26 cellular contexts compared by ENCODE assay signal in the genomic region with DNA sequence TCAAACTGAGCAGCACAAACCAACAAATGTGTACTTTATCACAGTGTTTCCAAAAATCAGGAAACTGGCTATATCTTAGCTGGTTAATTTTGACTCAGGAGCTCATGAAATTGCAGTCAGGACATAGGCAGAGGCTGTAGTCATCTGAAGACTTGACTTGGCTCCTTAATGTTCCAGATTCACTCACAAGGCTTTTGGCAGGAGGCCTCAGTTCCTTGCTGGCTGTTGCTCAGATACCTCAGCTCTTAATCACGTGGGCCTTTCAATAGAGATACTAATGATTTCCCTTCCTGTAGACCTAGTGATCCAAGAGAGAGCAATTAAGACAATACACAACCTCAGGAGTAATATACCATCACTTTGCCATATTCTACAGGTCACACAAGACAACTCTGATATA.
DNase-seq lines count a peak whose midpoint lies in the region; ATAC-seq, FAIRE-seq and TF ChIP-seq lines count a peak whose summit lies in the region.
"Had no signal": no experiment of that assay in that cellular context is flagged by ENCODE, and none has a peak within 500 bp of the region (broad histone marks: within the 10 kb centered on the region; RNA-seq: fewer than 3 reads in every experiment).

No MANE protein-coding gene starts in this region.

- TF ChIP-seq CTCF in LNCaP clone FGC (IDR thresholded peaks at IDR 0.05; ENCODE audit: control insufficient read depth, extremely low read depth, insufficient read depth) (no peak), astrocyte (IDR thresholded peaks at IDR 0.05; ENCODE audit: insufficient read depth, low read depth, low read length) (no peak), stomach (IDR thresholded peaks at IDR 0.05) (no peak)

- no peak overlapping the region for H3K9ac ChIP-seq in astrocyte (ENCODE audit: low read length)
- H3K9ac ChIP-seq: BLaER1, GM23248, KMS-11 had no signal

- peaks cover 2% of the 10 kb centered on the region for H3K4me1 Mint-ChIP-seq in astrocyte (ENCODE audit: low read depth, unreplicated experiment)
- H3K4me1 Mint-ChIP-seq: activated naive CD4-positive, alpha-beta T cell treated with anti-CD3 and anti-CD28 coated beads, Interleukin-2, amount 50 U/mL, for 24 hours; brain; naive thymus-derived CD4-positive, alpha-beta T cell; stimulated activated effector memory CD8-positive, alpha-beta T cell treated with anti-CD3 and anti-CD28 coated beads, Interleukin-12 subunit alpha, Interleukin-12 subunit beta, amount 100 ng/mL, for 72 hours had no signal

- peak; percentile 10 for DNase-seq in A172 (ENCODE audit: low spot score)
- peak; percentile 56 for DNase-seq in LNCaP clone FGC (ENCODE audit: low read depth)
- peak; percentile 72 for DNase-seq in astrocyte (ENCODE audit: low read depth)
- DNase-seq in fibroblast of the conjunctiva (ENCODE audit: low read depth) = peak; percentile 23
- no peak for DNase-seq in stomach
- DNase-seq: activated CD4-positive, alpha-beta T cell treated with anti-CD3 and anti-CD28 coated beads for 1 hour; activated T-cell treated with anti-CD3 and anti-CD28 coated beads, Interleukin-2, amount 50 U/mL, for 72 hours; cortex of kidney; gastrocnemius medialis; GM23248; mesenchymal stem cell; naive thymus-derived CD4-positive, alpha-beta T cell; NCI-H1092 treated with DMSO at 0.1 percent for 48 hours; NCI-H2081 treated with DMSO at 0.1 percent for 48 hours; NCI-H526; pancreas; SW 1271; testis had no signal

- no peaks in the 10 kb centered on the region for H3K36me3 Mint-ChIP-seq in astrocyte (ENCODE audit: low read depth, unreplicated experiment)
- H3K36me3 Mint-ChIP-seq: activated naive CD4-positive, alpha-beta T cell treated with anti-CD3 and anti-CD28 coated beads, Interleukin-2, amount 50 U/mL, for 24 hours; brain; naive thymus-derived CD4-positive, alpha-beta T cell; stimulated activated effector memory CD8-positive, alpha-beta T cell treated with anti-CD3 and anti-CD28 coated beads, Interleukin-12 subunit alpha, Interleukin-12 subunit beta, amount 100 ng/mL, for 72 hours had no signal

- H3K79me2 ChIP-seq in astrocyte (ENCODE audit: insufficient read depth, low read length) = no peaks in the 10 kb centered on the region

- H3K27ac ChIP-seq in astrocyte (ENCODE audit: low read depth, low read length) (no peak overlapping the region), stomach (no peak overlapping the region)
- H3K27ac ChIP-seq: BLaER1, gastrocnemius medialis, GM23248, KMS-11, pancreas, testis had no signal

- no peaks in the 10 kb centered on the region for H3K4me1 ChIP-seq in astrocyte (ENCODE audit: insufficient read depth, low read length)
- no peaks in the 10 kb centered on the region for H3K4me1 ChIP-seq in stomach
- H3K4me1 ChIP-seq: BLaER1, gastrocnemius medialis, pancreas, testis had no signal

- no peak overlapping the region for H3K4me3 Mint-ChIP-seq in astrocyte (ENCODE audit: unreplicated experiment)
- H3K4me3 Mint-ChIP-seq: activated naive CD4-positive, alpha-beta T cell treated with anti-CD3 and anti-CD28 coated beads, Interleukin-2, amount 50 U/mL, for 24 hours; activated T-cell treated with anti-CD3 and anti-CD28 coated beads, Interleukin-2, amount 50 U/mL, for 72 hours; brain; naive thymus-derived CD4-positive, alpha-beta T cell; stimulated activated effector memory CD8-positive, alpha-beta T cell treated with anti-CD3 and anti-CD28 coated beads, Interleukin-12 subunit alpha, Interleukin-12 subunit beta, amount 100 ng/mL, for 72 hours had no signal

- no peak overlapping the region for H3K27ac Mint-ChIP-seq in astrocyte (ENCODE audit: unreplicated experiment)
- H3K27ac Mint-ChIP-seq: activated naive CD4-positive, alpha-beta T cell treated with anti-CD3 and anti-CD28 coated beads, Interleukin-2, amount 50 U/mL, for 24 hours; activated T-cell treated with anti-CD3 and anti-CD28 coated beads, Interleukin-2, amount 50 U/mL, for 72 hours; brain; naive thymus-derived CD4-positive, alpha-beta T cell; stimulated activated effector memory CD8-positive, alpha-beta T cell treated with anti-CD3 and anti-CD28 coated beads, Interleukin-12 subunit alpha, Interleukin-12 subunit beta, amount 100 ng/mL, for 72 hours had no signal

- H3K27me3 Mint-ChIP-seq in astrocyte (ENCODE audit: low read depth, unreplicated experiment) = no peaks in the 10 kb centered on the region
- H3K27me3 Mint-ChIP-seq: activated naive CD4-positive, alpha-beta T cell treated with anti-CD3 and anti-CD28 coated beads, Interleukin-2, amount 50 U/mL, for 24 hours; brain; naive thymus-derived CD4-positive, alpha-beta T cell had no signal

- FAIRE-seq in astrocyte (lab: Jason Lieb, UNC) = no peak
- FAIRE-seq: pancreas had no signal

- no peak for TF ChIP-seq EP300 in stomach (IDR thresholded peaks at IDR 0.05)

- no peak for ATAC-seq in HG02885 (IDR thresholded peaks at IDR 0.05; ENCODE audit: poor library complexity, unreplicated experiment)
- ATAC-seq in HG03439 (IDR thresholded peaks at IDR 0.05; ENCODE audit: unreplicated experiment) = no peak
- ATAC-seq in GM19467 (IDR thresholded peaks at IDR 0.05; ENCODE audit: unreplicated experiment) = no peak
- ATAC-seq: activated T-cell treated with anti-CD3 and anti-CD28 coated beads, Interleukin-2, amount 50 U/mL, for 72 hours; gastrocnemius medialis; naive thymus-derived CD4-positive, alpha-beta T cell; pancreas; stimulated activated effector memory CD8-positive, alpha-beta T cell treated with anti-CD3 and anti-CD28 coated beads, Interleukin-12 subunit alpha, Interleukin-12 subunit beta, amount 100 ng/mL, for 72 hours had no signal

- intact Hi-C loops in stomach (cut with DNase I; ENCODE audit: low total_unique reads) = no loop called here

- WGBS in stomach, 5 donors = 11 to 35% (median 19%) methylated on average over 1 of the region's 1 CpG

- no peaks in the 10 kb centered on the region for H4K20me1 ChIP-seq in astrocyte (ENCODE audit: insufficient read depth, low read length)
- H4K20me1 ChIP-seq: BLaER1 had no signal

- no peaks in the 10 kb centered on the region for H3K9me3 ChIP-seq in astrocyte (ENCODE audit: insufficient read depth, low read depth, low read length)
- H3K9me3 ChIP-seq in stomach = peaks cover 0 to 4% (median 0%) of the 10 kb centered on the region in 4 donors
- H3K9me3 ChIP-seq: BLaER1, gastrocnemius medialis, pancreas, testis had no signal

- H2AFZ ChIP-seq in astrocyte (ENCODE audit: low read depth, low read length) = no peak overlapping the region
- H2AFZ ChIP-seq: GM23248 had no signal

- no peaks in the 10 kb centered on the region for H3K36me3 ChIP-seq in astrocyte (ENCODE audit: insufficient read depth, low read length)
- no peaks in the 10 kb centered on the region for H3K36me3 ChIP-seq in stomach
- H3K36me3 ChIP-seq: BLaER1, gastrocnemius medialis, pancreas had no signal

- no peak for TF ChIP-seq POLR2A in stomach (IDR thresholded peaks at IDR 0.05)

- H3K9me3 Mint-ChIP-seq in astrocyte (ENCODE audit: unreplicated experiment) = no peaks in the 10 kb centered on the region

- H3K4me3 ChIP-seq in LNCaP clone FGC (ENCODE audit: low read depth, low read length) (no peak overlapping the region), astrocyte (ENCODE audit: insufficient read depth, low read depth, low read length) (no peak overlapping the region), stomach (no peak overlapping the region)
- H3K4me3 ChIP-seq: BLaER1, gastrocnemius medialis, GM23248, pancreas, testis had no signal

- H3K4me2 ChIP-seq in astrocyte (ENCODE audit: low read length) = no peak overlapping the region
- H3K4me2 ChIP-seq: BLaER1, KMS-11 had no signal

- no peaks in the 10 kb centered on the region for H3K27me3 ChIP-seq in astrocyte (ENCODE audit: insufficient read depth, low read length)
- H3K27me3 ChIP-seq in stomach = no peaks in the 10 kb centered on the region
- H3K27me3 ChIP-seq: BLaER1, gastrocnemius medialis, pancreas, testis had no signal
